ENCODE assay signal across 9 cellular contexts in the genomic region with DNA sequence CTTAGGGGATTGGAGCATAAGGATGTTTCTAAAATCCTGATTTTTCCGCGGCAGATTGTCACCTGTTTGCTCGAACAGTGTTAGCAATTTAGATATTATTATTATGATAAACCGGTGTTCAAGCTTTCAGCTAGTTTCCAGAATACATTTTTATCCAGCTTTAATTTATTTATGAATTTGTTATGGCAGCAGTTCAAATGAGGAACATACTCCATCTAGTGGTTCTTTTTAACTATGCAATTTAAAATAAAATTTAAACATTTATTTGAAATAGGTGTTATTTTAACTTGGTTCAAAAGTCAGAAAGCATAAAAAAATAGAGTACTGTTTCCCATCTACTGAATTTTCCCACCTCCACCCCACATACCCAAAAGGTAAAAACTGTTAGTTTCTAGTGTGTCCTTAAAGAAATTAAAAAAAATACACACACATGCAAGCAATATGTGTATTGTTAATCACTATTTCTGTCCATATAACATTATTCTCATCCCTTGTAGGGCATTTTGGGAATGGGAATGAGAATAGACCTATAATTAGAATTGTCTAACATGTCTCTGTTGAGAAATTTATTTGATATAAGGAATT. TPM values are rescaled to one million over a fixed set of nuclear protein-coding genes. Genes with fewer than 3 reads are reported as not detected.
A peak's percentile ranks its signal among the peaks of the same experiment; 100 is the strongest.
DNase-seq lines count a peak whose midpoint lies in the region; ATAC-seq, FAIRE-seq and TF ChIP-seq lines count a peak whose summit lies in the region.
"Had no signal": no experiment of that assay in that cellular context is flagged by ENCODE, and none has a peak within 500 bp of the region (broad histone marks: within the 10 kb centered on the region; RNA-seq: fewer than 3 reads in every experiment).

No MANE protein-coding gene starts in this region.

- TF ChIP-seq POLR2A in H54 (IDR thresholded peaks at IDR 0.05; ENCODE audit: low read depth, low read length): no peak

- ATAC-seq in DND-41 (ENCODE audit: insufficient read depth, low read depth): no peak
- ATAC-seq in activated naive CD8-positive, alpha-beta T cell treated with anti-CD3 and anti-CD28 coated beads, Interleukin-2, amount 50 U/mL, for 24 hours: no peak

- no peak overlapping the region for H3K4me3 Mint-ChIP-seq in chondrocyte (ENCODE audit: unreplicated experiment)
- H3K4me3 Mint-ChIP-seq in activated naive CD8-positive, alpha-beta T cell treated with anti-CD3 and anti-CD28 coated beads, Interleukin-2, amount 50 U/mL, for 24 hours: no peak overlapping the region
- no peak overlapping the region for H3K4me3 Mint-ChIP-seq in activated CD4-positive, alpha-beta memory T cell treated with anti-CD3 and anti-CD28 coated beads for 36 hours

- peaks cover 19% of the 10 kb centered on the region for H3K9me3 Mint-ChIP-seq in chondrocyte (ENCODE audit: low read depth)
- H3K9me3 Mint-ChIP-seq in activated naive CD8-positive, alpha-beta T cell treated with anti-CD3 and anti-CD28 coated beads, Interleukin-2, amount 50 U/mL, for 24 hours: peaks cover 5% of the 10 kb centered on the region
- peaks cover 9% of the 10 kb centered on the region for H3K9me3 Mint-ChIP-seq in activated CD4-positive, alpha-beta memory T cell treated with anti-CD3 and anti-CD28 coated beads for 36 hours

- peaks cover 8% of the 10 kb centered on the region for H3K4me1 ChIP-seq in DND-41 (ENCODE audit: insufficient read depth, low read length)
- no peaks in the 10 kb centered on the region for H3K4me1 ChIP-seq in neutrophil (ENCODE audit: control insufficient read depth in 1 of 2, insufficient read depth in 1 of 2, low read depth in 1 of 2, low read length in 1 of 2)

- H3K27ac ChIP-seq in DND-41 (ENCODE audit: low read length) (peak overlapping the region; percentile 37), neutrophil (no peak overlapping the region)

- DNase-seq in DND-41: no peak
- no peak for DNase-seq in LNCaP clone FGC (ENCODE audit: low read depth)
- DNase-seq in chondrocyte (ENCODE audit: low spot score): no peak
- DNase-seq in activated naive CD8-positive, alpha-beta T cell treated with anti-CD3 and anti-CD28 coated beads, Interleukin-2, amount 50 U/mL, for 24 hours: no peak
- DNase-seq in activated CD4-positive, alpha-beta memory T cell treated with anti-CD3 and anti-CD28 coated beads for 36 hours: no peak
- DNase-seq in SHP77 treated with DMSO at 0.1 percent for 48 hours (lab: John Stamatoyannopoulos, UW): no peak
- DNase-seq in H54 (ENCODE audit: insufficient read length, low spot score): no peak
- DNase-seq: nucleus accumbens had no signal

- POLR2A ChIA-PET in activated CD4-positive, alpha-beta memory T cell treated with anti-CD3 and anti-CD28 coated beads for 36 hours (lab: Charles Lee): no interaction called here

- peaks cover 15% of the 10 kb centered on the region for H3K27me3 Mint-ChIP-seq in chondrocyte (ENCODE audit: low read depth)
- peaks cover 27% of the 10 kb centered on the region for H3K27me3 Mint-ChIP-seq in activated naive CD8-positive, alpha-beta T cell treated with anti-CD3 and anti-CD28 coated beads, Interleukin-2, amount 50 U/mL, for 24 hours
- H3K27me3 Mint-ChIP-seq in activated CD4-positive, alpha-beta memory T cell treated with anti-CD3 and anti-CD28 coated beads for 36 hours: peaks cover 32% of the 10 kb centered on the region

- H3K27ac Mint-ChIP-seq in chondrocyte (ENCODE audit: unreplicated experiment): no peak overlapping the region
- H3K27ac Mint-ChIP-seq in activated naive CD8-positive, alpha-beta T cell treated with anti-CD3 and anti-CD28 coated beads, Interleukin-2, amount 50 U/mL, for 24 hours: no peak overlapping the region
- no peak overlapping the region for H3K27ac Mint-ChIP-seq in activated CD4-positive, alpha-beta memory T cell treated with anti-CD3 and anti-CD28 coated beads for 36 hours

- no peak overlapping the region for H3K4me2 ChIP-seq in DND-41 (ENCODE audit: insufficient read depth, low read length)

- peaks cover 12% of the 10 kb centered on the region for H3K9me3 ChIP-seq in DND-41 (ENCODE audit: insufficient read depth, low read length, severe bottlenecking)
- H3K9me3 ChIP-seq in neutrophil: no peaks in the 10 kb centered on the region

- CTCF ChIA-PET in activated CD4-positive, alpha-beta memory T cell treated with anti-CD3 and anti-CD28 coated beads for 36 hours (lab: Charles Lee): interaction anchor here (0.6 to 2.2 kb wide), 18 partner anchors 9 to 607 kb away, joined by 3 to 10 read pairs (median 4); partner anchors contain the start of genes BCL2L11 and BUB1

- H3K4me1 Mint-ChIP-seq in chondrocyte (ENCODE audit: low read depth): no peaks in the 10 kb centered on the region
- no peaks in the 10 kb centered on the region for H3K4me1 Mint-ChIP-seq in activated naive CD8-positive, alpha-beta T cell treated with anti-CD3 and anti-CD28 coated beads, Interleukin-2, amount 50 U/mL, for 24 hours
- H3K4me1 Mint-ChIP-seq in activated CD4-positive, alpha-beta memory T cell treated with anti-CD3 and anti-CD28 coated beads for 36 hours (ENCODE audit: low read depth): no peaks in the 10 kb centered on the region

- FAIRE-seq in H54 (lab: Jason Lieb, UNC): no peak

- no peak overlapping the region for H2AFZ ChIP-seq in DND-41 (ENCODE audit: low read depth, low read length)

- H3K79me2 ChIP-seq in DND-41 (ENCODE audit: insufficient read depth, low read length): no peaks in the 10 kb centered on the region

- H3K36me3 Mint-ChIP-seq in chondrocyte (ENCODE audit: low read depth): peaks cover 14% of the 10 kb centered on the region
- no peaks in the 10 kb centered on the region for H3K36me3 Mint-ChIP-seq in activated naive CD8-positive, alpha-beta T cell treated with anti-CD3 and anti-CD28 coated beads, Interleukin-2, amount 50 U/mL, for 24 hours (ENCODE audit: low read depth)
- H3K36me3 Mint-ChIP-seq in activated CD4-positive, alpha-beta memory T cell treated with anti-CD3 and anti-CD28 coated beads for 36 hours: no peaks in the 10 kb centered on the region

- no peak overlapping the region for H3K4me3 ChIP-seq in DND-41 (ENCODE audit: low read depth in 1 of 2, low read length in 2 of 2)
- no peak overlapping the region for H3K4me3 ChIP-seq in LNCaP clone FGC (ENCODE audit: low read depth, low read length)
- H3K4me3 ChIP-seq in neutrophil (ENCODE audit: low read depth in 1 of 2, low read length in 1 of 2): no peak overlapping the region

- peak; percentile 66 for TF ChIP-seq CTCF in DND-41 (IDR thresholded peaks at IDR 0.05; ENCODE audit: borderline replicate concordance, extremely low read depth, low read length, poor library complexity, severe bottlenecking)
- TF ChIP-seq CTCF in LNCaP clone FGC (IDR thresholded peaks at IDR 0.05; ENCODE audit: control insufficient read depth, extremely low read depth, insufficient read depth): peak; percentile 31; the same call in 1 of the 2 replicates
- peak; percentile 87 for TF ChIP-seq CTCF in chondrocyte (IDR thresholded peaks at IDR 0.05)
- peak; percentile 50 for TF ChIP-seq CTCF in neutrophil (IDR thresholded peaks at IDR 0.05)

- H4K20me1 ChIP-seq in DND-41 (ENCODE audit: insufficient read depth, low read length): no peaks in the 10 kb centered on the region

- H3K27me3 ChIP-seq in DND-41 (ENCODE audit: insufficient read depth, low read length, poor library complexity) (no peaks in the 10 kb centered on the region), neutrophil (peaks cover 9% of the 10 kb centered on the region)

- intact Hi-C loops in activated CD4-positive, alpha-beta memory T cell treated with anti-CD3 and anti-CD28 coated beads for 36 hours (cut with micrococcal nuclease): no loop called here

- H3K36me3 ChIP-seq in DND-41 (ENCODE audit: insufficient read depth, low read length): no peaks in the 10 kb centered on the region
- no peaks in the 10 kb centered on the region for H3K36me3 ChIP-seq in neutrophil

- H3K9ac ChIP-seq in DND-41 (ENCODE audit: low read depth, low read length): no peak overlapping the region

RNA-seq across cellular contexts. Expression of gene ACOXL, which starts 23.2 kb away (rescaled TPM):
- total RNA-seq in chondrocyte: not detected in 3 replicates
- under 1 TPM; 0.26 to 0.41 TPM for total RNA-seq in activated CD4-positive, alpha-beta memory T cell treated with anti-CD3 and anti-CD28 coated beads for 36 hours

Comparison
In these comparisons a context has a peak if more than half of its experiments do, and no peak if none do; other contexts are left out.
1. CTCF ChIP-seq: peak in every context shown above with its lines; median percentile 87 in chondrocyte; 66 in DND-41; 50 in neutrophil; 31 in LNCaP clone FGC.